1 cellular context compared by ENCODE assay signal in the genomic region with DNA sequence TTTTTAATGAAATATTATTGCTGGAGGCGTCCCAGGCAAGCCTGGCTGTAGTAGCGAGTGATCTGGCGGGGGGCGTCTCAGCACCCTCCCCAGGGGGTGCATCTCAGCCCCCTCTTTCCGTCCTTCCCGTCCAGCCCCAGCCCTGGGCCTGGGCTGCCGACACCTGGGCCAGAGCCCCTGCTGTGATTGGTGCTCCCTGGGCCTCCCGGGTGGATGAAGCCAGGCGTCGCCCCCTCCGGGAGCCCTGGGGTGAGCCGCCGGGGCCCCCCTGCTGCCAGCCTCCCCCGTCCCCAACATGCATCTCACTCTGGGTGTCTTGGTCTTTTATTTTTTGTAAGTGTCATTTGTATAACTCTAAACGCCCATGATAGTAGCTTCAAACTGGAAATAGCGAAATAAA.
TF ChIP-seq lines count a peak whose summit lies in the region.

No MANE protein-coding gene starts in this region.

TF ChIP-seq in HepG2, 621 proteins besides CTCF, POLR2A, EP300 and RAD21 (continued from another document):
- TF ChIP-seq, protein P1, sequence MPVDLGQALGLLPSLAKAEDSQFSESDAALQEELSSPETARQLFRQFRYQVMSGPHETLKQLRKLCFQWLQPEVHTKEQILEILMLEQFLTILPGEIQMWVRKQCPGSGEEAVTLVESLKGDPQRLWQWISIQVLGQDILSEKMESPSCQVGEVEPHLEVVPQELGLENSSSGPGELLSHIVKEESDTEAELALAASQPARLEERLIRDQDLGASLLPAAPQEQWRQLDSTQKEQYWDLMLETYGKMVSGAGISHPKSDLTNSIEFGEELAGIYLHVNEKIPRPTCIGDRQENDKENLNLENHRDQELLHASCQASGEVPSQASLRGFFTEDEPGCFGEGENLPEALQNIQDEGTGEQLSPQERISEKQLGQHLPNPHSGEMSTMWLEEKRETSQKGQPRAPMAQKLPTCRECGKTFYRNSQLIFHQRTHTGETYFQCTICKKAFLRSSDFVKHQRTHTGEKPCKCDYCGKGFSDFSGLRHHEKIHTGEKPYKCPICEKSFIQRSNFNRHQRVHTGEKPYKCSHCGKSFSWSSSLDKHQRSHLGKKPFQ (CRISPR knock-in tag; IDR thresholded peaks at IDR 0.05; ENCODE audit: insufficient replicate concordance) = no peak
- TF ChIP-seq ZNF790 (CRISPR knock-in tag; IDR thresholded peaks at IDR 0.05; ENCODE audit: borderline replicate concordance) = no peak
- TF ChIP-seq ZNF589 (CRISPR knock-in tag; conservative IDR thresholded peaks at IDR 0.05) = no peak
- TF ChIP-seq ZSCAN12 (CRISPR knock-in tag; IDR thresholded peaks at IDR 0.05) = no peak
- TF ChIP-seq, protein P2, sequence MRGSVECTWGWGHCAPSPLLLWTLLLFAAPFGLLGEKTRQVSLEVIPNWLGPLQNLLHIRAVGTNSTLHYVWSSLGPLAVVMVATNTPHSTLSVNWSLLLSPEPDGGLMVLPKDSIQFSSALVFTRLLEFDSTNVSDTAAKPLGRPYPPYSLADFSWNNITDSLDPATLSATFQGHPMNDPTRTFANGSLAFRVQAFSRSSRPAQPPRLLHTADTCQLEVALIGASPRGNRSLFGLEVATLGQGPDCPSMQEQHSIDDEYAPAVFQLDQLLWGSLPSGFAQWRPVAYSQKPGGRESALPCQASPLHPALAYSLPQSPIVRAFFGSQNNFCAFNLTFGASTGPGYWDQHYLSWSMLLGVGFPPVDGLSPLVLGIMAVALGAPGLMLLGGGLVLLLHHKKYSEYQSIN (CRISPR knock-in tag; IDR thresholded peaks at IDR 0.05; ENCODE audit: borderline replicate concordance) = no peak
- TF ChIP-seq ZNF619 (CRISPR knock-in tag; IDR thresholded peaks at IDR 0.05) = no peak
- TF ChIP-seq ZNF788 (CRISPR knock-in tag; IDR thresholded peaks at IDR 0.05; ENCODE audit: borderline replicate concordance) = no peak
- TF ChIP-seq ZFAT (CRISPR knock-in tag; conservative IDR thresholded peaks at IDR 0.05) = no peak
- TF ChIP-seq ZNF644 (CRISPR knock-in tag; IDR thresholded peaks at IDR 0.05; ENCODE audit: low read depth) = no peak
